Comparison of ENCODE assay signal across 1 cellular context in the genomic region with DNA sequence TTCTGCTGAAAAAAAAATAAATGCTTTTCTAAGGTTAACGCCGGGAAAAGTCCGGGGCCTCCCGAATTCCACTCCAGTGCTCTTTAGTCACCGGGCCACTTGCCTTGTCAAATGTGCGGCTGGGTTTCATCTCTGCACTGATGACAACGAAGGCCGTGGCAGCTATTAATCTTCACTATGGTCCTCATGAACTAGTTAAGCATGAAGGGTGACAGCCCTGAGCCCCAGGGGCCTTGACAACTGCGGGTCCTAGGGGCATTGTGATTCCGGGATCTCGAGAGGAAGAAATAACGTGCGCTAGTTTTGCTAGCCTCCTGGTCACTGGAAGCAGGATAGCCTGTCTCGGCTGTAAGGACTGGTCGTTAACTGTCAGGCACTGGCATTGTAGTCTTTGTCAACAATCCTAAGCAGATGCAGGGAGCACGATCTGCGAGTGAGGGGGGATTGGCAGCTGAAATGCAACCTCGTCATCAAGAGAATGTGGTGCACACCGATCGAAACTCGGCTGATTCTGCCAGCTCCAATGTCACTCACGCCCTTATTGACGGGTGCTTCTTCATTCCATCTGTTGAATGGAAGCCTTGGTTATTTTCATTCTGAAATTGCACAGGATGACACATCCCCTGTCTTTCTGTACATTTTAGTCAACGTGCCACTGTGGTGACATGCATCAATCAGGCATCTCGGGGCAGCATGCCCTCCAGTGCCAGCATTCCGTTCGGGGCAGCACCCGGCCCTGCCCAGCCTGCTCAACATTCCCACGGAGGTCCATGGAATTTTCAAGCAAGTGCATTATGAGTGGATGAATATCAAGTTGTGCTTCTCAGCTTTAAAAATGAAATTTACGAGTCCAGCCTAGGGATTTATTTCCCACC.
TF ChIP-seq lines count a peak whose summit lies in the region.

No MANE protein-coding gene starts in this region.

TF ChIP-seq in neural cell, 6 proteins besides CTCF, POLR2A, EP300 and RAD21:
- no peak for TF ChIP-seq POLR2AphosphoS5 (IDR thresholded peaks at IDR 0.05)
- no peak for TF ChIP-seq EZH2 (IDR thresholded peaks at IDR 0.05; ENCODE audit: borderline replicate concordance, insufficient read depth, low read length, poor library complexity, severe bottlenecking)
- TF ChIP-seq MXI1 (conservative IDR thresholded peaks at IDR 0.05; ENCODE audit: poor library complexity, severe bottlenecking): no peak
- no peak for TF ChIP-seq SMC3 (conservative IDR thresholded peaks at IDR 0.05; ENCODE audit: poor library complexity)
- no peak for TF ChIP-seq REST (IDR thresholded peaks at IDR 0.05; ENCODE audit: borderline replicate concordance)
- TF ChIP-seq TAF1 (IDR thresholded peaks at IDR 0.05; ENCODE audit: low read depth): no peak
